ENCODE assay signal across 8 cellular contexts in genomic region chr15:65980824-65981456, GRCh38.
DNase-seq lines count a peak whose midpoint lies in the region; ATAC-seq and TF ChIP-seq lines count a peak whose summit lies in the region.

No MANE protein-coding gene starts in this region.

- H3K4me3 ChIP-seq in HL-60 (replicated peaks; ENCODE audit: insufficient read depth, low read length) (no peak overlapping the region), SK-N-MC (no peak overlapping the region), epithelial cell of esophagus (ENCODE audit: low read length) (no peak overlapping the region), mucosa of descending colon (no peak overlapping the region)

- H3K36me3 ChIP-seq in SK-N-MC (ENCODE audit: insufficient read depth, low read length) (no peaks in the 10 kb centered on the region), mucosa of descending colon (ENCODE audit: low read depth) (no peaks in the 10 kb centered on the region)

- peak; percentile 65 for TF ChIP-seq CTCF in HL-60 (IDR thresholded peaks at IDR 0.05; ENCODE audit: insufficient read depth, low read length)
- peak; percentile 95 for TF ChIP-seq CTCF in epithelial cell of esophagus (IDR thresholded peaks at IDR 0.05; ENCODE audit: insufficient read depth, low read depth, low read length, missing control alignments)
- TF ChIP-seq CTCF in mucosa of descending colon (IDR thresholded peaks at IDR 0.05) = peak; percentile 59

- intact Hi-C loops in mucosa of descending colon (cut with DNase I, micrococcal nuclease) = no loop called here

- H3K27ac ChIP-seq in HL-60 (replicated peaks) = no peak overlapping the region
- no peak overlapping the region for H3K27ac ChIP-seq in SK-N-MC

- H3K4me1 ChIP-seq in mucosa of descending colon (ENCODE audit: low read depth) = peaks cover 6% of the 10 kb centered on the region

- H3K9ac ChIP-seq in SK-N-MC (ENCODE audit: insufficient read length) = no peak overlapping the region

- no peaks in the 10 kb centered on the region for H3K9me3 ChIP-seq in SK-N-MC (ENCODE audit: low read depth, low read length)
- no peaks in the 10 kb centered on the region for H3K9me3 ChIP-seq in mucosa of descending colon

- DNase-seq in DMS53 treated with DMSO at 0.1 percent for 48 hours (lab: John Stamatoyannopoulos, UW; ENCODE audit: unreplicated experiment) = peak; percentile 10
- peak in 1 of 2 experiments; percentile 27 for DNase-seq in HL-60 (ENCODE audit: low read depth in 1 of 2, low spot score in 1 of 2)
- DNase-seq in SK-N-MC (ENCODE audit: low read depth, low spot score) = peak; percentile 47
- peak; percentile 89 for DNase-seq in epithelial cell of esophagus (ENCODE audit: low read depth)
- peak in 2 of 3 donors; percentile 82 to 86 for DNase-seq in mucosa of descending colon
- no peak for DNase-seq in NCI-H2029 (lab: John Stamatoyannopoulos, UW)

- peaks cover 34% of the 10 kb centered on the region for H3K27me3 ChIP-seq in HL-60 (ENCODE audit: insufficient read depth, poor library complexity, severe bottlenecking)

- ATAC-seq in mucosa of descending colon (peak; percentile 81), HG03354 (IDR thresholded peaks at IDR 0.05; ENCODE audit: poor library complexity, severe bottlenecking, unreplicated experiment) (no peak), HG02973 (IDR thresholded peaks at IDR 0.05; ENCODE audit: unreplicated experiment) (no peak)
